28 cellular contexts compared by ENCODE assay signal in the genomic region with DNA sequence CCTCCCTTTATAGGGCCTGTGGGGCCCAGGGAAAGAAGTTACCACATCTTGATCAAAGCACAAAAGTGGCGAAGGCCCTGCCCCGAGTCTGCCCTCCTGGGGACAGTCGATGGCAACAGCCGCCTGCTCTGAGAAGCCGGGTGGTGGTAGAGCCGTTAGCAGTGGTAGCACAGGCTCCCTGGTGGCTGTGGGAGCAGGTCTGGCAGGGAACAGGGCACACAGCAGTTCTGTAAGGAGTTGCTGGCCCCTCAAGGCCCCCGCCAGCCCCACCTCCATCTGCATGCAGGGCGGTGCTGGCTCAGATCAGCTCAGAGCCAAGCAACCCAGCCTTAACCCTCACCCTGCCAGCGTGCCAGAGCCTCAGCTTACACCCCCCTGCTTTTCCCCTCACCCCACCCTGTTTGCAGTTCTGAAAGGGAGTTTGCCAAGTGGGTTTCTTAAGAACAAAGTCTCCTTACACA. TPM values are rescaled to one million over a fixed set of nuclear protein-coding genes. Genes with fewer than 3 reads are reported as not detected.
DNase-seq lines count a peak whose midpoint lies in the region; ATAC-seq, FAIRE-seq and TF ChIP-seq lines count a peak whose summit lies in the region.
"Had no signal": no experiment of that assay in that cellular context is flagged by ENCODE, and none has a peak within 500 bp of the region (broad histone marks: within the 10 kb centered on the region; RNA-seq: fewer than 3 reads in every experiment).

No MANE protein-coding gene starts in this region.

- H3K4me1 ChIP-seq in BLaER1: peaks cover 90% of the 10 kb centered on the region
- peaks cover 6 to 32% (median 27%) of the 10 kb centered on the region in 4 experiments for H3K4me1 ChIP-seq in H1 (replicated peaks in 1 of 4; ENCODE audit: control insufficient read depth in 3 of 4, insufficient read depth in 4 of 4, low read length in 3 of 4)
- H3K4me1 ChIP-seq in neural progenitor cell: peaks cover 28% of the 10 kb centered on the region
- H3K4me1 ChIP-seq: uterus had no signal

- H3K79me1 ChIP-seq in H1 (ENCODE audit: low read depth, low read length): no peaks in the 10 kb centered on the region

- no peaks in the 10 kb centered on the region for H3K23me2 ChIP-seq in H1 (ENCODE audit: low read depth, low read length)

- no peaks in the 10 kb centered on the region for H3F3A ChIP-seq in neural progenitor cell (ENCODE audit: low read depth)

- TF ChIP-seq EP300 in H1 (IDR thresholded peaks at IDR 0.05; ENCODE audit: borderline replicate concordance in 1 of 2, low read depth in 2 of 2, low read length in 2 of 2): no peak

- TF ChIP-seq RAD21 in H1 (IDR thresholded peaks at IDR 0.05 in 1 of 2, conservative IDR thresholded peaks at IDR 0.05 in 1 of 2; ENCODE audit: low read depth in 2 of 2, low read length in 2 of 2): no peak

- H3K27ac Mint-ChIP-seq in neural progenitor cell: peak overlapping the region; percentile 81
- H3K27ac Mint-ChIP-seq: activated CD4-positive, alpha-beta memory T cell treated with anti-CD3 and anti-CD28 coated beads, Interleukin-2, amount 10 ng/mL, durations not matched to agents 7 days and 5 days had no signal

- H3K23ac ChIP-seq in H1 (ENCODE audit: insufficient read length): no peak overlapping the region

- DNase-seq in NB4 (ENCODE audit: low read depth): peak; percentile 96
- DNase-seq in H1 (ENCODE audit: low read depth in 1 of 2, low spot score in 2 of 2): no peak
- no peak for DNase-seq in neural progenitor cell (ENCODE audit: low spot score)
- no peak for DNase-seq in omental fat pad (ENCODE audit: low spot score)
- DNase-seq in cerebellar nuclear complex (lab: John Stamatoyannopoulos, UW): no peak
- DNase-seq: activated CD4-positive, alpha-beta memory T cell treated with anti-CD3 and anti-CD28 coated beads, Interleukin-2, amount 10 ng/mL, durations not matched to agents 7 days and 5 days; activated naive CD4-positive, alpha-beta T cell; activated T-cell treated with anti-CD3 and anti-CD28 coated beads, Interleukin-2, amount 50 U/mL, for 1 hour; effector memory CD4-positive, alpha-beta T cell; Kasumi-1; NCI-H1048; NCI-H187; NCI-H748 treated with DMSO at 0.1 percent for 48 hours; ovary; Right ventricle myocardium superior; uterus had no signal

- no peaks in the 10 kb centered on the region for H3K36me3 Mint-ChIP-seq in neural progenitor cell

- FAIRE-seq in H1 (lab: Jason Lieb, UNC): no peak
- FAIRE-seq: frontal cortex, keratinocyte had no signal

- peak overlapping the region; percentile 88 for H3K4me2 ChIP-seq in BLaER1
- no peak overlapping the region for H3K4me2 ChIP-seq in H1 (ENCODE audit: insufficient read depth in 1 of 2, low read depth in 2 of 2, low read length in 2 of 2)
- H3K4me2 ChIP-seq in neural progenitor cell: no peak overlapping the region

- H3K9ac ChIP-seq in BLaER1 (peak overlapping the region; percentile 48; the same call in 1 of the 2 replicates), H1 (replicated peaks in 1 of 4; ENCODE audit: extremely low read depth in 1 of 4, low read depth in 3 of 4, low read length in 3 of 4) (no peak overlapping the region), neural progenitor cell (no peak overlapping the region)

- no peak overlapping the region for H2BK5ac ChIP-seq in H1 (ENCODE audit: low read depth, low read length)

- WGBS in H1 (ENCODE audit: extremely low coverage in 1 of 2, insufficient coverage in 1 of 2, insufficient read length in 1 of 2, insufficient replicate concordance in 2 of 2, low coverage in 1 of 2, low lambda C conversion rate in 2 of 2, missing lambda C conversion rate in 1 of 2), 2 experiments: 72% methylated on average over 8 of the region's 9 CpGs; no CpG with 5 or more reads in 1 of the 2 experiments

- H3K36me3 ChIP-seq in BLaER1 (no peaks in the 10 kb centered on the region), H1 (ENCODE audit: control insufficient read depth in 2 of 4, insufficient read depth in 4 of 4, low read length in 3 of 4) (no peaks in the 10 kb centered on the region), neural progenitor cell (no peaks in the 10 kb centered on the region)
- H3K36me3 ChIP-seq: esophagus muscularis mucosa, ovary, uterus had no signal

- H3K27me3 ChIP-seq in BLaER1 (no peaks in the 10 kb centered on the region), H1 (replicated peaks in 1 of 4; ENCODE audit: control insufficient read depth in 3 of 4, extremely low read depth in 1 of 4, insufficient read depth in 3 of 4, low read length in 3 of 4) (peaks cover 0 to 6% (median 1%) of the 10 kb centered on the region in 4 experiments; a peak in 2 of 7 replicates), neural progenitor cell (no peaks in the 10 kb centered on the region)
- H3K27me3 ChIP-seq: esophagus muscularis mucosa, ovary, uterus had no signal

- 0 out of 2 replicates have a peak overlapping the region, but pooled peaks have one; percentile 42 for H3K18ac ChIP-seq in H1 (ENCODE audit: extremely low read depth, low read length)

- no peak overlapping the region for H2BK15ac ChIP-seq in H1 (ENCODE audit: low read length)

- H3K56ac ChIP-seq in H1 (replicated peaks; ENCODE audit: insufficient read length, low read depth, low read length): no peak overlapping the region

- ATAC-seq in omental fat pad (ENCODE audit: low FRiP score) (no peak), GM21515 (IDR thresholded peaks at IDR 0.05; ENCODE audit: unreplicated experiment) (no peak), GM21619 (IDR thresholded peaks at IDR 0.05; ENCODE audit: unreplicated experiment) (no peak)
- ATAC-seq: activated CD4-positive, CD25-positive, alpha-beta regulatory T cell treated with anti-CD3 and anti-CD28 coated beads, Interleukin-2, amount 50 U/mL, for 24 hours had no signal

- H3K9me3 ChIP-seq in BLaER1 (no peaks in the 10 kb centered on the region), H1 (ENCODE audit: insufficient read depth in 2 of 2, low read depth in 1 of 2, low read length in 1 of 2) (no peaks in the 10 kb centered on the region), neural progenitor cell (ENCODE audit: low read depth) (no peaks in the 10 kb centered on the region)
- H3K9me3 ChIP-seq: esophagus muscularis mucosa, ovary, uterus had no signal

- no peaks in the 10 kb centered on the region for H3K9me3 Mint-ChIP-seq in neural progenitor cell
- H3K9me3 Mint-ChIP-seq: activated CD4-positive, alpha-beta memory T cell treated with anti-CD3 and anti-CD28 coated beads, Interleukin-2, amount 10 ng/mL, durations not matched to agents 7 days and 5 days; central memory CD8-positive, alpha-beta T cell had no signal

- no peak overlapping the region; the same call in 1 of the 2 replicates for H2BK12ac ChIP-seq in H1 (ENCODE audit: low read depth, low read length)

- no peak overlapping the region for H3K4ac ChIP-seq in H1 (replicated peaks; ENCODE audit: insufficient read length, low read depth, low read length)

- H3K79me2 ChIP-seq in H1 (ENCODE audit: control insufficient read depth in 1 of 2, insufficient read depth in 2 of 2, low read length in 2 of 2): no peaks in the 10 kb centered on the region
- no peaks in the 10 kb centered on the region for H3K79me2 ChIP-seq in neural progenitor cell (ENCODE audit: low read depth)

- no peak overlapping the region for H2AK5ac ChIP-seq in H1 (ENCODE audit: low read depth, low read length)

- H4K20me1 ChIP-seq in BLaER1: peaks cover 5% of the 10 kb centered on the region; the same call in 1 of the 2 replicates
- no peaks in the 10 kb centered on the region for H4K20me1 ChIP-seq in H1 (replicated peaks in 1 of 2; ENCODE audit: control insufficient read depth in 1 of 2, insufficient read depth in 2 of 2, low read length in 2 of 2)
- H4K20me1 ChIP-seq in neural progenitor cell (ENCODE audit: low read depth): no peaks in the 10 kb centered on the region

- no peak overlapping the region for H4K91ac ChIP-seq in H1 (replicated peaks; ENCODE audit: insufficient read length, low read length)

- no peak overlapping the region for H2BK120ac ChIP-seq in H1 (replicated peaks; ENCODE audit: low read depth, low read length)

- H3K4me3 ChIP-seq in BLaER1 (0 out of 2 replicates have a peak overlapping the region, but pooled peaks have one; percentile 21), NB4 (ENCODE audit: low read depth, low read length) (peak overlapping the region; percentile 47), H1 (ENCODE audit: extremely low read depth in 1 of 4, insufficient read depth in 2 of 4, low read depth in 3 of 4, low read length in 4 of 4) (no peak overlapping the region), neural progenitor cell (no peak overlapping the region)
- H3K4me3 ChIP-seq: esophagus muscularis mucosa, ovary, uterus had no signal

- TF ChIP-seq CTCF in NB4 (IDR thresholded peaks at IDR 0.05; ENCODE audit: low read depth, low read length) (no peak), H1 (IDR thresholded peaks at IDR 0.05; ENCODE audit: control extremely low read depth in 1 of 3, insufficient read depth in 1 of 3, low read depth in 1 of 3, low read length in 3 of 3) (no peak), neural progenitor cell (IDR thresholded peaks at IDR 0.05) (no peak), omental fat pad (IDR thresholded peaks at IDR 0.05) (no peak)

- no peak overlapping the region; the same call in 1 of the 2 replicates for H4K8ac ChIP-seq in H1 (ENCODE audit: extremely low read depth, insufficient read depth, low read length)

- H2AFZ ChIP-seq in H1 (ENCODE audit: low read length): peak overlapping the region; percentile 3; the same call in 1 of the 2 replicates
- H2AFZ ChIP-seq in neural progenitor cell (replicated peaks): peak overlapping the region; percentile 89

- H3K14ac ChIP-seq in H1 (ENCODE audit: insufficient read length): no peak overlapping the region

- TF ChIP-seq POLR2A in NB4 (IDR thresholded peaks at IDR 0.05; ENCODE audit: extremely low read depth, insufficient read length): no peak
- TF ChIP-seq POLR2A in H1 (IDR thresholded peaks at IDR 0.05; ENCODE audit: control extremely low read depth in 1 of 2, low read depth in 2 of 2, low read length in 2 of 2): no peak

- no peak overlapping the region for H3K4me3 Mint-ChIP-seq in neural progenitor cell
- H3K4me3 Mint-ChIP-seq: activated CD4-positive, alpha-beta memory T cell treated with anti-CD3 and anti-CD28 coated beads, Interleukin-2, amount 10 ng/mL, durations not matched to agents 7 days and 5 days; central memory CD8-positive, alpha-beta T cell had no signal

- peak overlapping the region; percentile 49 for H3K27ac ChIP-seq in BLaER1
- no peak overlapping the region for H3K27ac ChIP-seq in H1 (ENCODE audit: low read depth, low read length)
- no peak overlapping the region for H3K27ac ChIP-seq in neural progenitor cell
- H3K27ac ChIP-seq: esophagus muscularis mucosa, uterus had no signal

- no peak overlapping the region for H2BK20ac ChIP-seq in H1 (ENCODE audit: low read length)

- POLR2A ChIA-PET in H1 (lab: Charles Lee; ENCODE audit: partially characterized antibody): interaction anchor here (1.6 kb wide), 1 partner anchor 11 kb away, joined by 3 read pairs; no protein-coding TSS in a partner anchor

- CTCF ChIA-PET in H1 (lab: Charles Lee; ENCODE audit: partially characterized antibody): interaction anchor here (1.0 to 3.1 kb wide), 5 partner anchors 8 to 410 kb away, joined by 3 to 9 read pairs (median 4); partner anchors contain the start of gene ACSL6

- H3K27me3 Mint-ChIP-seq in neural progenitor cell (ENCODE audit: insufficient read depth, low read depth): peaks cover 13% of the 10 kb centered on the region
- H3K27me3 Mint-ChIP-seq: central memory CD8-positive, alpha-beta T cell had no signal

- H4K5ac ChIP-seq in H1 (ENCODE audit: insufficient read length, low read depth, low read length): no peak overlapping the region

- peaks cover 63% of the 10 kb centered on the region for H3K4me1 Mint-ChIP-seq in neural progenitor cell

RNA-seq across cellular contexts. Expression of gene ACSL6, which starts 12.0 kb away (rescaled TPM):
- 2.4 and 3.8 TPM in 2 replicates for total RNA-seq in H1 (2021; fragmentation: NEBNext Ultra II Directional; extraction: Animal tissue kit (Norgen Biotek cat#: 25700))
- polyA plus RNA-seq in H1 (2011; rRNA removed): 2.3 and 3.4 TPM in 2 replicates
- 1.8 TPM for polyA plus RNA-seq in H1 (2011; cell fraction: cytosol; rRNA removed)
- 11.2 TPM for polyA plus RNA-seq in H1 (2011; cell fraction: nucleus; rRNA removed)
- 2.1 to 4.6 TPM (median 2.9 TPM) in 4 replicates for polyA plus RNA-seq in H1 (2012, experiment 1 of 2)
- 0.52 TPM for polyA plus RNA-seq in H1 (2012, experiment 2 of 2)
- 2.4 TPM for polyA plus RNA-seq in H1 (2013, experiment 1 of 2)
- 2.1 TPM for polyA plus RNA-seq in H1 (2013, experiment 2 of 2)
- 3.9 and 9.3 TPM in 2 replicates for polyA minus RNA-seq in H1 (2011; rRNA and poly(A)+ RNA removed)
- not detected for polyA minus RNA-seq in H1 (2011; cell fraction: cytosol; rRNA and poly(A)+ RNA removed)
- 4.6 TPM for polyA minus RNA-seq in H1 (2011; cell fraction: nucleus; rRNA and poly(A)+ RNA removed)
- not detected in 2 replicates for total RNA-seq in neural progenitor cell (ENCODE audit: low replicate concordance)
- 1 to 10 TPM in 2 of 4 donors, under 1 TPM in 1, not detected in 1; 0.75 to 1.4 (median 1.0) TPM for total RNA-seq in omental fat pad
- total RNA-seq: A673 had no signal

RNA-seq across cellular contexts. Expression of gene MEIKIN, which starts 54.0 kb away (rescaled TPM):
- not detected in 2 replicates for total RNA-seq in H1 (2021; fragmentation: NEBNext Ultra II Directional; extraction: Animal tissue kit (Norgen Biotek cat#: 25700))
- polyA plus RNA-seq in H1 (2011; rRNA removed): not detected in 2 replicates
- not detected for polyA plus RNA-seq in H1 (2011; cell fraction: cytosol; rRNA removed)
- polyA plus RNA-seq in H1 (2011; cell fraction: nucleus; rRNA removed): not detected
- not detected in 4 replicates for polyA plus RNA-seq in H1 (2012, experiment 1 of 2)
- not detected for polyA plus RNA-seq in H1 (2012, experiment 2 of 2)
- polyA plus RNA-seq in H1 (2013, experiment 1 of 2): not detected
- 0.24 TPM for polyA plus RNA-seq in H1 (2013, experiment 2 of 2)
- polyA minus RNA-seq in H1 (2011; rRNA and poly(A)+ RNA removed): not detected in 2 replicates
- polyA minus RNA-seq in H1 (2011; cell fraction: cytosol; rRNA and poly(A)+ RNA removed): not detected
- not detected for polyA minus RNA-seq in H1 (2011; cell fraction: nucleus; rRNA and poly(A)+ RNA removed)
- total RNA-seq in neural progenitor cell (ENCODE audit: low replicate concordance) (not detected in 2 replicates), omental fat pad (10 to 100 TPM in 1 of 4 donors, under 1 TPM in 1, not detected in 2; 0.60 to 14.8 TPM)
- total RNA-seq: A673, esophagus muscularis mucosa, frontal cortex, HT1080, lung microvascular endothelial cell, ovary, Right ventricle myocardium superior, uterus had no signal
- polyA plus RNA-seq: aorta, keratinocyte had no signal

Comparison
In these comparisons a context has a peak if more than half of its experiments do, and no peak if none do; other contexts are left out.
1. H3K4me3 ChIP-seq: peak in BLaER1 (single experiment) and NB4 (single experiment); none in H1 (0 of 4) and neural progenitor cell (single experiment).